ENCODE assay signal across 1 cellular context in the genomic region with DNA sequence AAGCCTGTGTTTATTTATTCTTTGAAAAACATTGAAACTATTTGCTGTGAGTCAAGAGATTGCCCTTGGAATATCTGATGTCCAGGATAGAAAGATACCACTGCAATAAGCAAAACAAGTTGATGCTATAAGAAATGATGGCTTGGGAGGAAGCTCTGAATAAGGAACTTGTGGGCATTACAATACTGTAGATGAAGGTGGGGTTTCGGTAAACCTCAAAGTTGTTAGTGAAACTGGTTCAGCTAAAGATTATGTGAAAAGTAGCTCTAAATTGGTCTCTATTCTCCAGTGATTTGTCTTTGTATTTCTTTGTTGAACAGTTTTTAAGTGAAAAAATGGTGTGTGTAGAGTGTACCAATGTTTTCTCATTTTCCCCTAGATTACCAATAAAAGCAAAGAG.
TF ChIP-seq lines count a peak whose summit lies in the region.

No MANE protein-coding gene starts in this region.

TF ChIP-seq in WTC11, 78 proteins besides CTCF, POLR2A, EP300 and RAD21 (continued from another document):
- TF ChIP-seq PRDM15 (CRISPR knock-in tag; IDR thresholded peaks at IDR 0.05) = no peak
- TF ChIP-seq HMGA2 (CRISPR knock-in tag; IDR thresholded peaks at IDR 0.05) = no peak
TF ChIP-seq in WTC11: peak in this region for 0.
